19 cellular contexts compared by ENCODE assay signal in the genomic region with DNA sequence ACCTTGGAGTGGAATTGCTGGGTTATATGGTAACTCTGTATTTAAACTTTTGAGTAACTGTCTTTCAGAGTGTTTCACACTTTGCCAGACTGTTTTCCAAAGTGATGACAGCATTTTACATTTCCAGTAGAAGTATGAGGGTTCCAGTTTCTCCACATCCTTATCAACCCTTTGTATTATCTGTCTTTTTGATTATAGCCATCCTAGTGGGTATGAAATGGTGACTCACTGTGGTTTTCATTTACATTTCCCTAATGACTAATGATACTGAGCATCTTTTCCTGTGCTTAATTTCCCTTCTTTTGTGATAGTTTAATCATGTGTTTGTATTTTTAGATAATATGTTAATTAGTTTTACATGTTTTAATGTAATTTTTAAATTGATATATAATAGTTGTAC.
"Had no signal": no experiment of that assay in that cellular context is flagged by ENCODE, and none has a peak within 500 bp of the region (broad histone marks: within the 10 kb centered on the region; RNA-seq: fewer than 3 reads in every experiment).

No MANE protein-coding gene starts in this region.

- H3K36me3 ChIP-seq: thoracic aorta, upper lobe of left lung had no signal

- H3K9me3 ChIP-seq: thoracic aorta, upper lobe of left lung had no signal

- H3K4me3 Mint-ChIP-seq: activated CD4-positive, alpha-beta memory T cell treated with anti-CD3 and anti-CD28 coated beads, Interleukin-2, amount 10 ng/mL, durations not matched to agents 7 days and 5 days; activated CD8-positive, alpha-beta memory T cell treated with anti-CD3 and anti-CD28 coated beads, Interleukin-2, amount 10 ng/mL, durations not matched to agents 7 days and 5 days; activated naive CD8-positive, alpha-beta T cell; memory B cell; neural crest cell; WTC11 had no signal

- H3K4me1 ChIP-seq: upper lobe of left lung had no signal

- H3K27ac ChIP-seq: thoracic aorta, upper lobe of left lung had no signal

- H3K4me1 Mint-ChIP-seq: activated CD4-positive, alpha-beta memory T cell treated with anti-CD3 and anti-CD28 coated beads, Interleukin-2, amount 10 ng/mL, durations not matched to agents 7 days and 5 days; activated CD8-positive, alpha-beta memory T cell treated with anti-CD3 and anti-CD28 coated beads, Interleukin-2, amount 10 ng/mL, durations not matched to agents 7 days and 5 days; memory B cell; neural crest cell had no signal

- ATAC-seq: activated CD8-positive, alpha-beta memory T cell treated with anti-CD3 and anti-CD28 coated beads, Interleukin-2, amount 10 ng/mL, durations not matched to agents 7 days and 5 days; left ventricle myocardium superior; right cardiac atrium; WTC11 had no signal

- H3K27me3 Mint-ChIP-seq: activated CD8-positive, alpha-beta memory T cell treated with anti-CD3 and anti-CD28 coated beads, Interleukin-2, amount 10 ng/mL, durations not matched to agents 7 days and 5 days; activated naive CD8-positive, alpha-beta T cell; progenitor cell of endocrine pancreas had no signal

- H3K27ac Mint-ChIP-seq: activated CD4-positive, alpha-beta memory T cell treated with anti-CD3 and anti-CD28 coated beads, Interleukin-2, amount 10 ng/mL, durations not matched to agents 7 days and 5 days; activated CD8-positive, alpha-beta memory T cell treated with anti-CD3 and anti-CD28 coated beads, Interleukin-2, amount 10 ng/mL, durations not matched to agents 7 days and 5 days; activated naive CD8-positive, alpha-beta T cell; memory B cell; progenitor cell of endocrine pancreas; WTC11 had no signal

- DNase-seq: activated CD4-positive, alpha-beta memory T cell treated with anti-CD3 and anti-CD28 coated beads, Interleukin-2, amount 10 ng/mL, durations not matched to agents 7 days and 5 days; activated CD4-positive, alpha-beta T cell treated with anti-CD3 and anti-CD28 coated beads for 4 hours; activated CD8-positive, alpha-beta memory T cell treated with anti-CD3 and anti-CD28 coated beads, Interleukin-2, amount 10 ng/mL, durations not matched to agents 7 days and 5 days; anterior cingulate cortex; effector memory CD4-positive, alpha-beta T cell; foreskin melanocyte; kidney; left ventricle myocardium superior; right cardiac atrium; stimulated activated CD4-positive, alpha-beta T cell treated with anti-CD3 and anti-CD28 coated beads, Interleukin-2, amount 100 ng/mL, for 24 hours; SW 1271; T-helper 2 cell; upper lobe of left lung had no signal

- H3K4me3 ChIP-seq: thoracic aorta, upper lobe of left lung had no signal

- H3K27me3 ChIP-seq: upper lobe of left lung had no signal
